8 cellular contexts compared by ENCODE assay signal in the genomic region with DNA sequence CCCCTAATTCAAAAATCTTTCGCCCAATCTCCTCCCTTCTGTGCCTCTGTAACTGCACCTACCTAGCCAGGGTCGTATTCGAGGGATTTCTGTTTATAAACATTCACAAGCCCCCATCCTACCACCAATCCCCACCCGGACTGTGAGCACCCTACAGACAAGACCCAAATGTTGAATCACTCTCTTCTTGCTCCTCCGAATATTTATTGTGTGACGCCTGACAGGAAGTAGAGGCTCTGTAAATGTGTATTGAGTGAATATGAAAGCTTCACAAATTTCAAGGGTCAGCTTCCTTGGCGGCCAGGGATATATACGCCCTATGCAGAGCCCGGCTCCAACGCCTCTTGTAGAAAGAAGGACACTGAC. TPM values are rescaled to one million over a fixed set of nuclear protein-coding genes. Genes with fewer than 3 reads are reported as not detected.
DNase-seq lines count a peak whose midpoint lies in the region; ATAC-seq lines count a peak whose summit lies in the region.

No MANE protein-coding gene starts in this region.

- peaks cover 9% of the 10 kb centered on the region for H3F3A ChIP-seq in GM23248 (ENCODE audit: insufficient read depth)

- no peaks in the 10 kb centered on the region for H3K36me3 ChIP-seq in GM23248 (ENCODE audit: low read depth)
- peaks cover 3% of the 10 kb centered on the region for H3K36me3 ChIP-seq in thymus (ENCODE audit: control insufficient read depth, insufficient read depth)

- H3K4me1 ChIP-seq in GM23248 (ENCODE audit: insufficient read depth) (0 out of 2 replicates have a peak, but pooled peaks cover 7% of the 10 kb centered on the region), thymus (ENCODE audit: control insufficient read depth, insufficient read depth, low read length) (peaks cover 10% of the 10 kb centered on the region)

- H3K9me3 ChIP-seq in GM23248 (ENCODE audit: low read depth) (no peaks in the 10 kb centered on the region), thymus (ENCODE audit: control insufficient read depth) (no peaks in the 10 kb centered on the region)

- no peaks in the 10 kb centered on the region for H3K27me3 Mint-ChIP-seq in activated CD8-positive, alpha-beta T cell treated with anti-CD3 and anti-CD28 coated beads, Interleukin-2, amount 10 ng/mL, durations not matched to agents 7 days and 5 days (ENCODE audit: low read depth)

- H3K4me3 ChIP-seq in GM23248 (peak overlapping the region; percentile 88), thymus (ENCODE audit: low read length) (peak overlapping the region; percentile 60)

- in situ Hi-C loops in GM23248 (cut with MboI) = no loop called here

- peak overlapping the region; percentile 83 for H3K9ac ChIP-seq in GM23248

- H3K4me2 ChIP-seq in GM23248 (ENCODE audit: unreplicated experiment) = peak overlapping the region; percentile 99

- no peaks in the 10 kb centered on the region for H4K20me1 ChIP-seq in GM23248 (ENCODE audit: insufficient read depth)

- H3K9me2 ChIP-seq in GM23248 (ENCODE audit: insufficient read depth) = no peaks in the 10 kb centered on the region

- H3K27me3 ChIP-seq in GM23248 (replicated peaks; ENCODE audit: insufficient read depth) (peaks cover 25% of the 10 kb centered on the region), thymus (ENCODE audit: control insufficient read depth, insufficient read depth) (no peaks in the 10 kb centered on the region)

- CTCF ChIA-PET in activated CD8-positive, alpha-beta T cell treated with anti-CD3 and anti-CD28 coated beads, Interleukin-2, amount 10 ng/mL, durations not matched to agents 7 days and 5 days (lab: Charles Lee) = no interaction called here

- peak; percentile 0 for ATAC-seq in activated CD8-positive, alpha-beta T cell treated with anti-CD3 and anti-CD28 coated beads, Interleukin-2, amount 10 ng/mL, durations not matched to agents 7 days and 5 days

- peaks cover 64% of the 10 kb centered on the region for H3K36me3 Mint-ChIP-seq in activated CD8-positive, alpha-beta T cell treated with anti-CD3 and anti-CD28 coated beads, Interleukin-2, amount 10 ng/mL, durations not matched to agents 7 days and 5 days (ENCODE audit: low read depth)

- H3K4me3 Mint-ChIP-seq in activated CD8-positive, alpha-beta T cell treated with anti-CD3 and anti-CD28 coated beads, Interleukin-2, amount 10 ng/mL, durations not matched to agents 7 days and 5 days = peak overlapping the region; percentile 86

- 5 to 8% methylated on average over 10 of the region's 10 CpGs for WGBS in GM23248 (ENCODE audit: low coverage in 1 of 2, low lambda C conversion rate in 2 of 2, missing lambda C conversion rate in 2 of 2), 2 experiments
- WGBS in thymus = 43% methylated on average over 10 of the region's 10 CpGs

- H3K27ac ChIP-seq in GM23248 (peak overlapping the region; percentile 85), thymus (ENCODE audit: low read depth) (peak overlapping the region; percentile 71)

- H3K4me1 Mint-ChIP-seq in activated CD8-positive, alpha-beta T cell treated with anti-CD3 and anti-CD28 coated beads, Interleukin-2, amount 10 ng/mL, durations not matched to agents 7 days and 5 days (ENCODE audit: low read depth) = peaks cover 47% of the 10 kb centered on the region

- H3K9me3 Mint-ChIP-seq in activated CD8-positive, alpha-beta T cell treated with anti-CD3 and anti-CD28 coated beads, Interleukin-2, amount 10 ng/mL, durations not matched to agents 7 days and 5 days (ENCODE audit: insufficient read depth) = peaks cover 4% of the 10 kb centered on the region

- H3K27ac Mint-ChIP-seq in activated CD8-positive, alpha-beta T cell treated with anti-CD3 and anti-CD28 coated beads, Interleukin-2, amount 10 ng/mL, durations not matched to agents 7 days and 5 days = peak overlapping the region; percentile 91

- H3K79me2 ChIP-seq in GM23248 (ENCODE audit: insufficient read depth) = no peaks in the 10 kb centered on the region

- POLR2A ChIA-PET in activated CD8-positive, alpha-beta T cell treated with anti-CD3 and anti-CD28 coated beads, Interleukin-2, amount 10 ng/mL, durations not matched to agents 7 days and 5 days (lab: Charles Lee) = interaction anchor here (1.0 kb wide), 1 partner anchor 10 kb away, joined by 5 read pairs; no protein-coding TSS in a partner anchor

- DNase-seq in AG20443 (ENCODE audit: low spot score) (peak; percentile 29), GM23248 (no peak), iris pigment epithelial cell (ENCODE audit: low read depth) (peak; percentile 51), NCI-H2171 (lab: John Stamatoyannopoulos, UW) (no peak)
- no peak for DNase-seq in activated CD8-positive, alpha-beta T cell treated with anti-CD3 and anti-CD28 coated beads, Interleukin-2, amount 10 ng/mL, durations not matched to agents 7 days and 5 days
- no peak for DNase-seq in activated effector memory CD4-positive, alpha-beta T cell treated with anti-CD3 and anti-CD28 coated beads, Interleukin-2, amount 50 U/mL, for 16 hours
- DNase-seq in stimulated activated CD4-positive, alpha-beta T cell treated with anti-CD3 and anti-CD28 coated beads, Interleukin-4, amount 100 ng/mL, for 1 hour = no peak

- H2AFZ ChIP-seq in GM23248 = peak overlapping the region; percentile 98

RNA-seq across cellular contexts. Expression of gene BDH1, which starts 1.6 kb away (rescaled TPM):
- 0.38 and 3.4 TPM in 2 replicates for total RNA-seq in GM23248 (2014; rRNA removed; shearing (Covaris generic))
- 1.2 and 2.7 TPM in 2 replicates for polyA plus RNA-seq in GM23248 (2016; fragmentation: Nextera tagmentation; extraction: Ambion mirVana)
- total RNA-seq in activated CD8-positive, alpha-beta T cell treated with anti-CD3 and anti-CD28 coated beads, Interleukin-2, amount 10 ng/mL, durations not matched to agents 7 days and 5 days = 100 to 1,000 TPM; 166 to 171 TPM
- polyA plus RNA-seq in thymus = 25.1 TPM

Comparison
In these comparisons a context has a peak if more than half of its experiments do, and no peak if none do; other contexts are left out.
1. DNase-seq: peak in AG20443 (single experiment) and iris pigment epithelial cell (single experiment); none in GM23248 (single experiment), activated CD8-positive, alpha-beta T cell treated with anti-CD3 and anti-CD28 coated beads, Interleukin-2, amount 10 ng/mL, durations not matched to agents 7 days and 5 days (single experiment), activated effector memory CD4-positive, alpha-beta T cell treated with anti-CD3 and anti-CD28 coated beads, Interleukin-2, amount 50 U/mL, for 16 hours (single experiment), stimulated activated CD4-positive, alpha-beta T cell treated with anti-CD3 and anti-CD28 coated beads, Interleukin-4, amount 100 ng/mL, for 1 hour (single experiment) and NCI-H2171 (single experiment).
2. RNA of gene BDH1, which starts 1.6 kb away (total RNA-seq): 166 to 171 TPM in activated CD8-positive, alpha-beta T cell treated with anti-CD3 and anti-CD28 coated beads, Interleukin-2, amount 10 ng/mL, durations not matched to agents 7 days and 5 days; 0.38 to 3.4 TPM in GM23248; every median in the first group is over 10 times any median in the second.